1 cellular context compared by ENCODE assay signal in the genomic region with DNA sequence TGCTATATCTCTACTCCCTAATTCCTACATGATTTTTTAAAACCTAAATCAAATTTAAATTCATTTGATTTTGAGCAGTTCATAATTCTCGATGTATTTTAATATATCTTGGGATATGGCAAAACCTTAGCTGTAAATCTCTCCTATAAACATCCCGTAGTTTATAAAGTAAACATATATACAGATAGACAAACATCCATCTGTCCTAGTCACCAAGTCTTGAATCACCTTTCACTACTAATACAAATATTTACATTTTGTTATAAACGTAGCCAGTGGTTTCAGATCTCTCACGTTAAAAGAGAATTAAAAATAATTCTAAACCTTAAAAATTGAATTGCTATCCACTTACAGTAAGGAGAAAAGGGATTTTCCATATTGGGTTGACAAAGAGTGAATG.
TF ChIP-seq lines count a peak whose summit lies in the region.

No MANE protein-coding gene starts in this region.

TF ChIP-seq in K562, 482 proteins besides CTCF, POLR2A, EP300 and RAD21 (continued from another document):
- TF ChIP-seq, protein P1, sequence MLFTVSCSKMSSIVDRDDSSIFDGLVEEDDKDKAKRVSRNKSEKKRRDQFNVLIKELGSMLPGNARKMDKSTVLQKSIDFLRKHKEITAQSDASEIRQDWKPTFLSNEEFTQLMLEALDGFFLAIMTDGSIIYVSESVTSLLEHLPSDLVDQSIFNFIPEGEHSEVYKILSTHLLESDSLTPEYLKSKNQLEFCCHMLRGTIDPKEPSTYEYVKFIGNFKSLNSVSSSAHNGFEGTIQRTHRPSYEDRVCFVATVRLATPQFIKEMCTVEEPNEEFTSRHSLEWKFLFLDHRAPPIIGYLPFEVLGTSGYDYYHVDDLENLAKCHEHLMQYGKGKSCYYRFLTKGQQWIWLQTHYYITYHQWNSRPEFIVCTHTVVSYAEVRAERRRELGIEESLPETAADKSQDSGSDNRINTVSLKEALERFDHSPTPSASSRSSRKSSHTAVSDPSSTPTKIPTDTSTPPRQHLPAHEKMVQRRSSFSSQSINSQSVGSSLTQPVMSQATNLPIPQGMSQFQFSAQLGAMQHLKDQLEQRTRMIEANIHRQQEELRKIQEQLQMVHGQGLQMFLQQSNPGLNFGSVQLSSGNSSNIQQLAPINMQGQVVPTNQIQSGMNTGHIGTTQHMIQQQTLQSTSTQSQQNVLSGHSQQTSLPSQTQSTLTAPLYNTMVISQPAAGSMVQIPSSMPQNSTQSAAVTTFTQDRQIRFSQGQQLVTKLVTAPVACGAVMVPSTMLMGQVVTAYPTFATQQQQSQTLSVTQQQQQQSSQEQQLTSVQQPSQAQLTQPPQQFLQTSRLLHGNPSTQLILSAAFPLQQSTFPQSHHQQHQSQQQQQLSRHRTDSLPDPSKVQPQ (CRISPR knock-in tag; IDR thresholded peaks at IDR 0.05; ENCODE audit: borderline replicate concordance): no peak
- TF ChIP-seq GABPB2 (CRISPR knock-in tag; conservative IDR thresholded peaks at IDR 0.05): no peak
- TF ChIP-seq ZBTB8A (IDR thresholded peaks at IDR 0.05; ENCODE audit: partially characterized antibody): no peak
- no peak for TF ChIP-seq RFX7 (CRISPR knock-in tag; IDR thresholded peaks at IDR 0.05)
- TF ChIP-seq ZNF184 (CRISPR knock-in tag; IDR thresholded peaks at IDR 0.05): no peak
- TF ChIP-seq LARP7 (IDR thresholded peaks at IDR 0.05): no peak
- no peak for TF ChIP-seq SMARCA5 (IDR thresholded peaks at IDR 0.05)
- TF ChIP-seq, protein P2, sequence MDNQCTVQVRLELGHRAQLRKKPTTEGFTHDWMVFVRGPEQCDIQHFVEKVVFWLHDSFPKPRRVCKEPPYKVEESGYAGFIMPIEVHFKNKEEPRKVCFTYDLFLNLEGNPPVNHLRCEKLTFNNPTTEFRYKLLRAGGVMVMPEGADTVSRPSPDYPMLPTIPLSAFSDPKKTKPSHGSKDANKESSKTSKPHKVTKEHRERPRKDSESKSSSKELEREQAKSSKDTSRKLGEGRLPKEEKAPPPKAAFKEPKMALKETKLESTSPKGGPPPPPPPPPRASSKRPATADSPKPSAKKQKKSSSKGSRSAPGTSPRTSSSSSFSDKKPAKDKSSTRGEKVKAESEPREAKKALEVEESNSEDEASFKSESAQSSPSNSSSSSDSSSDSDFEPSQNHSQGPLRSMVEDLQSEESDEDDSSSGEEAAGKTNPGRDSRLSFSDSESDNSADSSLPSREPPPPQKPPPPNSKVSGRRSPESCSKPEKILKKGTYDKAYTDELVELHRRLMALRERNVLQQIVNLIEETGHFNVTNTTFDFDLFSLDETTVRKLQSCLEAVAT (IDR thresholded peaks at IDR 0.05): no peak
